ENCODE assay signal across 10 cellular contexts in the genomic region with DNA sequence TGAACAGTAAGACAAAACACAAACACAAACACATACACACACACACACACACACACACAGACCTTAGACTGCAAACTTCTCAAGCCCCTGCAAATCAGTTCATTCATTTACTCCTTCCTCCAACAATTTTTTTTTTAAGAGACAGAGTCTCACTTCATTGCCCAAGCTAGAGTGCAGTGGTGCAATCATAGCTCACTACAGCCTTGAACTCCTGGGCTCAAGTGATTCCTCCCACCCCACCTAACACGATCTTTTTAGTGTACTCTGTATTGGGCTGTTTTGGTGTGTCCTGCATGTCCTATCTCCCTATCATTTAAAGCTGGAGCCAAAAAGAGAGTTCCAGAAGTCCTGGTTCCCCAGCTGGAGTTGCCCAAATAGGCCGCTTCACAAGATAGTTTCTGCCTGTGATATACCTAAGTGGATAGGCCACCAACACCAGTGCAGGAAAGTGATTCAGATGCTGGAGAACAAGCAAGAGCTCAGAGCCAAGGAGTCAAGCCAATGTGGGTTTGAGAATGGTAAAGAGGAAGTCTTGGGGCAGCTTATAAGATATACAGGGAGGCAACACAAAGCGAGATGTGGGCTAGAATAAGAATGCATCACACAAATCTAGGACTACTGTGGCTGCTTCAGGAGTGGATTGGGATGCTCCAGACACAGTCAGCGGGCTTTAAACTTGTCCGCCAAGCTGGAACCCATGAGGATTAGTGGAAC.
DNase-seq lines count a peak whose midpoint lies in the region; ATAC-seq and TF ChIP-seq lines count a peak whose summit lies in the region.
"Had no signal": no experiment of that assay in that cellular context is flagged by ENCODE, and none has a peak within 500 bp of the region (broad histone marks: within the 10 kb centered on the region; RNA-seq: fewer than 3 reads in every experiment).

No MANE protein-coding gene starts in this region.

- no peaks in the 10 kb centered on the region for H3K9me3 ChIP-seq in mammary epithelial cell (replicated peaks; ENCODE audit: insufficient read depth, low read length)

- in situ Hi-C loops in mammary epithelial cell (cut with MboI; ENCODE audit: low sequenced_read_pairs in 2 of 2), result no loop called here

- no peak overlapping the region for H2AFZ ChIP-seq in mammary epithelial cell (ENCODE audit: low read depth, low read length)

- TF ChIP-seq CTCF in mammary epithelial cell (conservative IDR thresholded peaks at IDR 0.05 in 1 of 2, IDR thresholded peaks at IDR 0.05 in 1 of 2; ENCODE audit: extremely low read depth in 1 of 2, insufficient read depth in 1 of 2, low read depth in 1 of 2, low read length in 2 of 2), result no peak

- H4K20me1 ChIP-seq in mammary epithelial cell (ENCODE audit: insufficient read depth, low read length), result no peaks in the 10 kb centered on the region

- H3K4me1 ChIP-seq in mammary epithelial cell (ENCODE audit: insufficient read depth, low read length), result peaks cover 6% of the 10 kb centered on the region

- peaks cover 45% of the 10 kb centered on the region for H3K27me3 Mint-ChIP-seq in stimulated activated memory B cell treated with anti-CD40 and anti-IgM and Interleukin-4, amounts not matched to agents 10 μg/mL and 1 μg/mL and 100 μg/mL, for 72 hours
- H3K27me3 Mint-ChIP-seq: effector memory CD8-positive, alpha-beta T cell had no signal

- H3K36me3 Mint-ChIP-seq in stimulated activated memory B cell treated with anti-CD40 and anti-IgM and Interleukin-4, amounts not matched to agents 10 μg/mL and 1 μg/mL and 100 μg/mL, for 72 hours, result no peaks in the 10 kb centered on the region

- H3K9me3 Mint-ChIP-seq in stimulated activated memory B cell treated with anti-CD40 and anti-IgM and Interleukin-4, amounts not matched to agents 10 μg/mL and 1 μg/mL and 100 μg/mL, for 72 hours, result no peaks in the 10 kb centered on the region
- H3K9me3 Mint-ChIP-seq: activated T-helper 2 cell treated with anti-CD3 and anti-CD28 coated beads, Interferon-gamma antibody, Interleukin-2, Interleukin-4, amounts not matched to agents 10 μg/mL and 5 μg/mL and 100 μg/mL, durations not matched to agents 14 hours and 24 hours and 36 hours; effector memory CD8-positive, alpha-beta T cell had no signal

- no peaks in the 10 kb centered on the region for H3K36me3 ChIP-seq in mammary epithelial cell (ENCODE audit: insufficient read depth, low read length)

- H3K4me3 Mint-ChIP-seq in stimulated activated memory B cell treated with anti-CD40 and anti-IgM and Interleukin-4, amounts not matched to agents 10 μg/mL and 1 μg/mL and 100 μg/mL, for 72 hours, result no peak overlapping the region
- H3K4me3 Mint-ChIP-seq: effector memory CD8-positive, alpha-beta T cell had no signal

- intact Hi-C loops in mammary epithelial cell (cut with micrococcal nuclease), result loop anchor here (5.0 kb wide), 1 partner anchor 160 kb away; no protein-coding TSS in a partner anchor

- H3K27ac Mint-ChIP-seq in stimulated activated memory B cell treated with anti-CD40 and anti-IgM and Interleukin-4, amounts not matched to agents 10 μg/mL and 1 μg/mL and 100 μg/mL, for 72 hours, result peak overlapping the region; percentile 9
- H3K27ac Mint-ChIP-seq: activated T-helper 2 cell treated with anti-CD3 and anti-CD28 coated beads, Interferon-gamma antibody, Interleukin-2, Interleukin-4, amounts not matched to agents 10 μg/mL and 5 μg/mL and 100 μg/mL, durations not matched to agents 14 hours and 24 hours and 36 hours; effector memory CD8-positive, alpha-beta T cell had no signal

- dilution Hi-C loops in mammary epithelial cell (cut with HindIII; ENCODE audit: low sequenced_read_pairs), result no loop called here

- WGBS in mammary epithelial cell (ENCODE audit: low coverage, missing lambda C conversion rate), result 78% methylated on average over 4 of the region's 5 CpGs

- CTCF ChIA-PET in mammary epithelial cell (lab: Charles Lee; ENCODE audit: low non-redundant PET), result interaction anchor here (0.6 kb wide), 2 partner anchors 418 to 1035 kb away, joined by 3 to 6 read pairs; no protein-coding TSS in a partner anchor

- H3K9ac ChIP-seq in mammary epithelial cell (ENCODE audit: insufficient read depth, low read length), result no peak overlapping the region

- H3K4me3 ChIP-seq in mammary epithelial cell (replicated peaks in 1 of 3; ENCODE audit: insufficient read depth in 1 of 3, low read depth in 2 of 3, low read length in 3 of 3), result no peak overlapping the region

- no peak overlapping the region for H3K27ac ChIP-seq in mammary epithelial cell (ENCODE audit: insufficient read depth, low read depth, low read length)

- peaks cover 26% of the 10 kb centered on the region for H3K4me1 Mint-ChIP-seq in stimulated activated memory B cell treated with anti-CD40 and anti-IgM and Interleukin-4, amounts not matched to agents 10 μg/mL and 1 μg/mL and 100 μg/mL, for 72 hours

- ATAC-seq in HG02870 (IDR thresholded peaks at IDR 0.05; ENCODE audit: unreplicated experiment), result peak; percentile 36
- peak; percentile 78 for ATAC-seq in stimulated activated memory B cell treated with anti-CD40 and anti-IgM and Interleukin-4, amounts not matched to agents 10 μg/mL and 1 μg/mL and 100 μg/mL, for 72 hours
- ATAC-seq: effector memory CD8-positive, alpha-beta T cell had no signal

- no peak overlapping the region for H3K4me2 ChIP-seq in mammary epithelial cell (ENCODE audit: insufficient read depth, low read depth, low read length)

- BruUV-seq in mammary epithelial cell (replicated peaks; lab: Mats Ljungman, UMichigan), result no TSS peak

- H3K79me2 ChIP-seq in mammary epithelial cell (ENCODE audit: insufficient read depth, low read length), result no peaks in the 10 kb centered on the region

- H3K27me3 ChIP-seq in mammary epithelial cell (ENCODE audit: insufficient read depth, low read length), result no peaks in the 10 kb centered on the region

- DNase-seq in NOMO-1 treated with DMSO at 0.1 percent for 48 hours (lab: John Stamatoyannopoulos, UW; ENCODE audit: unreplicated experiment), result peak; percentile 40
- no peak for DNase-seq in NOMO-1 (lab: John Stamatoyannopoulos, UW; ENCODE audit: unreplicated experiment in 2 of 2)
- peak; percentile 37 for DNase-seq in MV-4-11 (lab: John Stamatoyannopoulos, UW)
- no peak for DNase-seq in NCI-H748 treated with DMSO at 0.1 percent for 48 hours (lab: John Stamatoyannopoulos, UW)
- no peak for DNase-seq in mammary epithelial cell
- no peak for DNase-seq in stimulated activated CD4-positive, alpha-beta T cell treated with anti-CD3 and anti-CD28 coated beads, Interleukin-4, amount 100 ng/mL, for 24 hours
- DNase-seq: effector memory CD8-positive, alpha-beta T cell had no signal

Comparison
In these comparisons a context has a peak if more than half of its experiments do, and no peak if none do; other contexts are left out.
1. DNase-seq: peak in NOMO-1 treated with DMSO at 0.1 percent for 48 hours (single experiment) and MV-4-11 (single experiment); none in NOMO-1 (0 of 2), NCI-H748 treated with DMSO at 0.1 percent for 48 hours (single experiment), mammary epithelial cell (single experiment) and stimulated activated CD4-positive, alpha-beta T cell treated with anti-CD3 and anti-CD28 coated beads, Interleukin-4, amount 100 ng/mL, for 24 hours (single experiment).